8 cellular contexts compared by ENCODE assay signal in the genomic region with DNA sequence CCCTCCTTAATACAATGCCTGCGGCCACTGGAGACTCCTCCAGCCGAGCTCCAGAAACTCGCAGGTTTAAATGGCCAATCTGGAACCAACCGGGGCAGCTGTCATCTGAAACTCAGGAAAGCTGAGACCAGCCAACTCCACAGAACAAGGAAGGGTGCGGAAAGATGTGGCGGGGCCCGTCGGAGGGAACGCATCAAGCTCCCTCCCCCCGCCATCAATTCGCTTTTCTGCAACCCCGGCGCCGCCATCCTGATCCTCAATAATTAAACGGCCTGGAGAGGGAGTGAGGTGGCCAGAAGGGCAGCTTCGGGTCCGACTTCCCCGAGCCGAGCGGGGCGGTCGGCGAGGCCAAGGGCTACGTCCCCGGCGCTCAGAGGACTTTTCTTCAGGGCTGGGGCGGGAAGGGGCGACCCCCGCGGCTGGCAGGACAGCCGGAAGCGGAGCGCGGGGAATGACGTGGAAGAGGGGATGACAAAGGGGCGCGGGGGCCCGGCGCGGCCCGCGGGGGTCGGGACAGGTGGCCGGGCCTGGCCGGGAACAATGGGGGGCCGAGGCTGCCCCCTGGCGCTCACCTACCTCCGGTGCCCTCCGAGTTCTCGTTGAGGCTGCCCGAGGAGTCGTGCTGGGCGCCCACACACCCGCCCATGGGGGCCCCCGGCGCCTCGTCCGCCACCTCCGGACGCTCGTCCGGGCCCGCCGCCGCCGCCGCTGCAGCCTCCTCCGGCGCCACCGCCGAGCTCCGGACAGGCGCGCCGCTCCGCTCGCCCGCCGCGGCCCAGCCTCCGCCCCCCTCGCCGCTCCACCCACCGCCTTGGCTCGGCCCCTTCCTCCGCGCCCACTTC. TPM values are rescaled to one million over a fixed set of nuclear protein-coding genes. Genes with fewer than 3 reads are reported as not detected.
DNase-seq lines count a peak whose midpoint lies in the region; ATAC-seq lines count a peak whose summit lies in the region.

TSS of gene UBTD2 (minus strand) at position 745 of the 842 bp plus-strand sequence. CDS start at position 646, 99 bp downstream.

- H3K9me3 ChIP-seq in neuron (ENCODE audit: low read length), result no peaks in the 10 kb centered on the region
- H3K9me3 ChIP-seq in subcutaneous abdominal adipose tissue (ENCODE audit: control insufficient read depth in 5 of 5, low read length in 5 of 5), result no peaks in the 10 kb centered on the region

- H3K4me3 ChIP-seq in neuron (ENCODE audit: low read length) (peak within 1 kb of the TSS; percentile 80), subcutaneous abdominal adipose tissue (ENCODE audit: low read depth in 1 of 5, low read length in 5 of 5) (peak within 1 kb of the TSS; percentile 80 to 94 (median 84))

- peak within 1 kb of the TSS; percentile 75 for H3K27ac ChIP-seq in subcutaneous abdominal adipose tissue (ENCODE audit: low read depth, low read length)

- peak; percentile 95 for DNase-seq in DMS 273 (lab: John Stamatoyannopoulos, UW; ENCODE audit: unreplicated experiment)
- DNase-seq in HT1080 (ENCODE audit: low read depth), result peak; percentile 62
- DNase-seq in RPMI7951 (ENCODE audit: low read depth), result peak; percentile 77
- peak in 3 of 4 experiments; percentile 41 to 71 (median 53) for DNase-seq in activated naive CD4-positive, alpha-beta T cell (lab: John Stamatoyannopoulos, UW)
- DNase-seq in foreskin melanocyte, result peak; percentile 38

- H3K27me3 ChIP-seq in neuron (ENCODE audit: insufficient read depth, low read length) (no peaks in the 10 kb centered on the region), subcutaneous abdominal adipose tissue (ENCODE audit: control insufficient read depth in 5 of 5, insufficient read depth in 4 of 5, low read length in 5 of 5) (no peaks in the 10 kb centered on the region)

- H3K9ac ChIP-seq in subcutaneous abdominal adipose tissue (ENCODE audit: low read length in 5 of 5), result peak within 1 kb of the TSS; percentile 1 to 86 (median 84)

- ATAC-seq in GM21381 (IDR thresholded peaks at IDR 0.05; ENCODE audit: unreplicated experiment), result peak; percentile 85

- peaks cover 3% of the 10 kb centered on the region for H3K36me3 ChIP-seq in neuron (ENCODE audit: insufficient read depth, low read length)
- H3K36me3 ChIP-seq in subcutaneous abdominal adipose tissue (ENCODE audit: control insufficient read depth in 5 of 5, insufficient read depth in 5 of 5, low read length in 5 of 5), result no peaks in the 10 kb centered on the region

- H3K4me1 ChIP-seq in neuron (ENCODE audit: insufficient read depth, low read length), result peaks cover 25% of the 10 kb centered on the region
- H3K4me1 ChIP-seq in subcutaneous abdominal adipose tissue (ENCODE audit: control insufficient read depth in 5 of 5, insufficient read depth in 5 of 5, low read length in 5 of 5), result peaks cover 0 to 34% (median 23%) of the 10 kb centered on the region in 5 donors

- peak within 1 kb of the TSS; percentile 93 for H2AFZ ChIP-seq in neuron (ENCODE audit: low read depth, low read length)

RNA-seq across cellular contexts. Expression of gene UBTD2, which starts in this region (rescaled TPM):
- total RNA-seq in HT1080 (2014; rRNA removed; shearing (Covaris generic)), result 11.4 and 15.5 TPM in 2 replicates
- polyA plus RNA-seq in HT1080 (2015; cell fraction: cytosol; rRNA removed), result 13.4 and 14.0 TPM in 2 replicates
- 3.4 and 4.8 TPM in 2 replicates for polyA plus RNA-seq in HT1080 (2015; cell fraction: nucleus; rRNA removed)
- total RNA-seq in RPMI7951 (2014; rRNA removed; shearing (Covaris generic)), result 24.1 and 26.8 TPM in 2 replicates

Comparison
In these comparisons a context has a peak if more than half of its experiments do, and no peak if none do; other contexts are left out.
1. Peak in every context shown above with its lines: DNase-seq, ATAC-seq, H3K4me3 ChIP-seq and H3K27ac ChIP-seq.
2. DNase-seq: peak in every context shown above with its lines; median percentile 95 in DMS 273; 77 in RPMI7951; 62 in HT1080; 53 in activated naive CD4-positive, alpha-beta T cell; 38 in foreskin melanocyte.